ENCODE assay signal across 19 cellular contexts in the genomic region with DNA sequence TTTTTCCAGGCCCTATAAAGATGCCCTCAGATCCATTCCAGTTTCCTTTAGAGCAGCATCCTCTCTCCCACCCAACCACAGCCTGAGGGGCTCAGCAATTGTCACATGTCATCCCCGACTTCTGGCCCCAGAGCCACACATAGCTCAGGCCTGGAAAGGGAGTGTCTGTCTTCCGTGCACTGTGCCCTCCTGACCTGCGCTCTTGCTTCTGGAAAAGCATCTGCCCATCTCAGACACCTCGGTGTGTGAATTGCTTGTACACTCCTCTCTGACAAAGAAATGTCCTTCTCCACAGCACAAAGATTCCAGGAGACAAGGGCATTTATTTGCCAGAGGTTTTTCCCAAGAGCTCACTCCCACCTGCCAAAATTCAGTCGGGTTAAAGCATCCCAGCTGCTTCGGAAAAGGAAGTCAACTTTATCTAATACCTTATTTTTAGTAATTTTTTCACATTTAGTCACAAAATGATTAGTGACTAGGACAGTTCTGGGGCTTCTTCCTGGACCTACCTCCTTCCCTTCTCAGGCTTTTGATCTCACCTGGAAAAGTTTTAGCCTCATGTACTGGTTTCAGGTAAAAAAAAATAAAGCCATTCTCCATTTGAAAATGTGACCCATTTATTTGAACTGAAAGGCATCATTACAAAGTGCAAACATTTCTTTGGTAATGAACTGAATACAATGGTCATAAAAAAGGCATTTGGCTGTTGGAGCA.
DNase-seq lines count a peak whose midpoint lies in the region; ATAC-seq and TF ChIP-seq lines count a peak whose summit lies in the region.
"Had no signal": no experiment of that assay in that cellular context is flagged by ENCODE, and none has a peak within 500 bp of the region (broad histone marks: within the 10 kb centered on the region; RNA-seq: fewer than 3 reads in every experiment).

No MANE protein-coding gene starts in this region.

- POLR2A ChIA-PET in AG04450 (lab: Yijun Ruan, JAX), result interaction anchor here (1.2 kb wide), 1 partner anchor 21 kb away, joined by 3 read pairs; no protein-coding TSS in a partner anchor

- TF ChIP-seq CTCF in AG04450 (IDR thresholded peaks at IDR 0.05; ENCODE audit: low read depth, low read length) (no peak), HFFc6 (IDR thresholded peaks at IDR 0.05) (no peak), VCaP (conservative IDR thresholded peaks at IDR 0.05) (no peak)

- peaks cover 42% of the 10 kb centered on the region for H3K4me1 Mint-ChIP-seq in HFFc6 (ENCODE audit: low read depth)
- H3K4me1 Mint-ChIP-seq: activated naive CD8-positive, alpha-beta T cell treated with anti-CD3 and anti-CD28 coated beads, Interleukin-2, amount 10 ng/mL, durations not matched to agents 7 days and 5 days had no signal

- peaks cover 3% of the 10 kb centered on the region for H3K9me3 ChIP-seq in AG04450 (ENCODE audit: control insufficient read depth, insufficient read depth, low read length)
- H3K9me3 ChIP-seq in mucosa of rectum (ENCODE audit: control insufficient read depth in 2 of 2, low read length in 2 of 2), result peaks cover 0 to 3% of the 10 kb centered on the region in 2 donors

- DNase-seq in AG04450 (ENCODE audit: low read depth, low spot score), result no peak
- no peak for DNase-seq in HFFc6
- DNase-seq in stimulated activated naive CD8-positive, alpha-beta T cell treated with anti-CD3 and anti-CD28 coated beads, Interleukin-15, Interleukin-2, amounts not matched to agents 100 U/mL and 50 U/mL, for 24 hours, result no peak
- DNase-seq in NCI-H2107 treated with DMSO at 0.1 percent for 48 hours (lab: John Stamatoyannopoulos, UW; ENCODE audit: unreplicated experiment), result no peak
- DNase-seq in substantia nigra (lab: John Stamatoyannopoulos, UW), result no peak
- DNase-seq: activated CD8-positive, alpha-beta T cell treated with anti-CD3 and anti-CD28 coated beads for 36 hours; activated naive CD8-positive, alpha-beta T cell treated with anti-CD3 and anti-CD28 coated beads, Interleukin-2, amount 10 ng/mL, durations not matched to agents 7 days and 5 days; AML-193; esophagus squamous epithelium; mesendoderm; NCI-H1048; NCI-H2107; NCI-H82; stimulated activated CD4-positive, alpha-beta T cell treated with anti-CD3 and anti-CD28 coated beads, Interleukin-2, amount 100 ng/mL, for 48 hours had no signal

- peaks cover 3% of the 10 kb centered on the region for H3K27me3 Mint-ChIP-seq in HFFc6 (ENCODE audit: insufficient read depth)
- H3K27me3 Mint-ChIP-seq: activated CD8-positive, alpha-beta T cell treated with anti-CD3 and anti-CD28 coated beads for 36 hours had no signal

- peak overlapping the region; percentile 39 for H3K27ac ChIP-seq in AG04450 (ENCODE audit: low read depth, low read length)
- H3K27ac ChIP-seq in VCaP, result peak overlapping the region; percentile 94
- peak overlapping the region; percentile 79 to 83 for H3K27ac ChIP-seq in mucosa of rectum (ENCODE audit: low read depth in 2 of 2, low read length in 2 of 2)
- no peak overlapping the region for H3K27ac ChIP-seq in substantia nigra (ENCODE audit: low read depth, low read length, poor library complexity, severe bottlenecking)
- H3K27ac ChIP-seq: HL-60 had no signal

- H3K4me3 ChIP-seq in AG04450 (ENCODE audit: low read depth, low read length) (no peak overlapping the region), mucosa of rectum (ENCODE audit: low read length in 2 of 2) (no peak overlapping the region)
- H3K4me3 ChIP-seq: esophagus squamous epithelium, GM12878, K562 had no signal

- peaks cover 0 to 6% of the 10 kb centered on the region in 2 donors for H3K36me3 ChIP-seq in mucosa of rectum (ENCODE audit: control insufficient read depth in 2 of 2, insufficient read depth in 2 of 2, low read length in 2 of 2)

- peak overlapping the region; percentile 70; the same call in 1 of the 2 replicates for H3K27ac Mint-ChIP-seq in HFFc6
- H3K27ac Mint-ChIP-seq: activated CD8-positive, alpha-beta T cell treated with anti-CD3 and anti-CD28 coated beads for 36 hours; activated naive CD8-positive, alpha-beta T cell treated with anti-CD3 and anti-CD28 coated beads, Interleukin-2, amount 10 ng/mL, durations not matched to agents 7 days and 5 days had no signal

- H3K4me3 Mint-ChIP-seq in HFFc6, result no peak overlapping the region
- H3K4me3 Mint-ChIP-seq: activated CD8-positive, alpha-beta T cell treated with anti-CD3 and anti-CD28 coated beads for 36 hours; activated naive CD8-positive, alpha-beta T cell treated with anti-CD3 and anti-CD28 coated beads, Interleukin-2, amount 10 ng/mL, durations not matched to agents 7 days and 5 days had no signal

- H3K9ac ChIP-seq in mucosa of rectum (ENCODE audit: low read depth in 1 of 2, low read length in 2 of 2), result peak overlapping the region in 1 of 2 donors; percentile 3

- no peaks in the 10 kb centered on the region for H3K9me3 Mint-ChIP-seq in HFFc6
- H3K9me3 Mint-ChIP-seq: activated CD8-positive, alpha-beta T cell treated with anti-CD3 and anti-CD28 coated beads for 36 hours; activated naive CD8-positive, alpha-beta T cell treated with anti-CD3 and anti-CD28 coated beads, Interleukin-2, amount 10 ng/mL, durations not matched to agents 7 days and 5 days had no signal

- H3K4me1 ChIP-seq in mucosa of rectum (ENCODE audit: control insufficient read depth in 2 of 2, insufficient read depth in 2 of 2, low read length in 2 of 2), result peaks cover 8 to 21% of the 10 kb centered on the region in 2 donors

- H3K27me3 ChIP-seq in AG04450 (ENCODE audit: control insufficient read depth, insufficient read depth, low read length), result no peaks in the 10 kb centered on the region
- H3K27me3 ChIP-seq in mucosa of rectum (ENCODE audit: control insufficient read depth in 2 of 2, insufficient read depth in 2 of 2, low read length in 2 of 2), result no peaks in the 10 kb centered on the region

- peaks cover 65% of the 10 kb centered on the region for H3K36me3 Mint-ChIP-seq in HFFc6 (ENCODE audit: low read depth)
- H3K36me3 Mint-ChIP-seq: activated naive CD8-positive, alpha-beta T cell treated with anti-CD3 and anti-CD28 coated beads, Interleukin-2, amount 10 ng/mL, durations not matched to agents 7 days and 5 days had no signal

- CTCF ChIA-PET in AG04450 (lab: Charles Lee), result interaction anchor here (0.6 to 1.4 kb wide), 3 partner anchors 80 to 580 kb away, joined by 4 read pairs; no protein-coding TSS in a partner anchor

- ATAC-seq in stimulated activated naive CD8-positive, alpha-beta T cell treated with anti-CD3 and anti-CD28 coated beads, Interleukin-15, Interleukin-2, amounts not matched to agents 100 U/mL and 50 U/mL, for 24 hours, result no peak
- ATAC-seq: activated CD8-positive, alpha-beta T cell treated with anti-CD3 and anti-CD28 coated beads for 36 hours; GM12878; K562 had no signal
